ENCODE assay signal across 1 cellular context in the genomic region with DNA sequence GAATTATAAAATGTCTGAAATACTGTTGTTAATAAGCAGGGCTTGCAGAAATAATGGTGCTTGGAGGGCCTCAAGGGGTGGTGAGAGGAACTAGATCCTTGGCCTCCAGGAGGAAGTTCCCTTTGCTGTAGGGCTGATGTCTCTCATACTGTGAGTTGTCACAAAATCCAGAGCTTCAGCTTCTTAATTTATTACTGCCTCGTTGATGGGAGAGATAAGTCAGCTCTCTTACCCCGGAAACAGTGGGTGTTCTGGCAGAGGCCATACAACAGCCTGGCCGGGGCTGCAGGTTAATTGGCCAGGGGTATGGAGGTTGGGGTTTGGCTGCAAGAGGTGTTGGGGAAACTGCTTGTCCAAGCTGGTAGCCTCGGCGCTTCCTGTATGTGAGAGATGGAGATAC.
TF ChIP-seq lines count a peak whose summit lies in the region.

No MANE protein-coding gene starts in this region.

TF ChIP-seq in GM12878, 131 proteins besides CTCF, POLR2A, EP300 and RAD21:
- TF ChIP-seq ZZZ3 (IDR thresholded peaks at IDR 0.05; ENCODE audit: control insufficient read depth, insufficient read length, low read depth) = no peak
- TF ChIP-seq, protein P1, sequence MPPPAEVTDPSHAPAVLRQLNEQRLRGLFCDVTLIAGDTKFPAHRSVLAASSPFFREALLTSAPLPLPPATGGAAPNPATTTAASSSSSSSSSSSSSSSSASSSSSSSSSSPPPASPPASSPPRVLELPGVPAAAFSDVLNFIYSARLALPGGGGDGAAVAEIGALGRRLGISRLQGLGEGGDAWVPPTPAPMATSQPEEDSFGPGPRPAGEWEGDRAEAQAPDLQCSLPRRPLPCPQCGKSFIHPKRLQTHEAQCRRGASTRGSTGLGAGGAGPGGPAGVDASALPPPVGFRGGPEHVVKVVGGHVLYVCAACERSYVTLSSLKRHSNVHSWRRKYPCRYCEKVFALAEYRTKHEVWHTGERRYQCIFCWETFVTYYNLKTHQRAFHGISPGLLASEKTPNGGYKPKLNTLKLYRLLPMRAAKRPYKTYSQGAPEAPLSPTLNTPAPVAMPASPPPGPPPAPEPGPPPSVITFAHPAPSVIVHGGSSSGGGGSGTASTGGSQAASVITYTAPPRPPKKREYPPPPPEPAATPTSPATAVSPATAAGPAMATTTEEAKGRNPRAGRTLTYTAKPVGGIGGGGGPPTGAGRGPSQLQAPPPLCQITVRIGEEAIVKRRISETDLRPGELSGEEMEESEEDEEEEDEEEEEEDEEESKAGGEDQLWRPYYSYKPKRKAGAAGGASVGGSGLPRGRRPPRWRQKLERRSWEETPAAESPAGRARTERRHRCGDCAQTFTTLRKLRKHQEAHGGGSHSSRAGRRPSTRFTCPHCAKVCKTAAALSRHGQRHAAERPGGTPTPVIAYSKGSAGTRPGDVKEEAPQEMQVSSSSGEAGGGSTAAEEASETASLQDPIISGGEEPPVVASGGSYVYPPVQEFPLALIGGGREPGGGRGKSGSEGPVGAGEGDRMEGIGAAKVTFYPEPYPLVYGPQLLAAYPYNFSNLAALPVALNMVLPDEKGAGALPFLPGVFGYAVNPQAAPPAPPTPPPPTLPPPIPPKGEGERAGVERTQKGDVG (CRISPR knock-in tag; IDR thresholded peaks at IDR 0.05) = no peak
- TF ChIP-seq RBBP5 (conservative IDR thresholded peaks at IDR 0.05) = no peak
- no peak for TF ChIP-seq JUNB (IDR thresholded peaks at IDR 0.05)
- TF ChIP-seq, protein P2, sequence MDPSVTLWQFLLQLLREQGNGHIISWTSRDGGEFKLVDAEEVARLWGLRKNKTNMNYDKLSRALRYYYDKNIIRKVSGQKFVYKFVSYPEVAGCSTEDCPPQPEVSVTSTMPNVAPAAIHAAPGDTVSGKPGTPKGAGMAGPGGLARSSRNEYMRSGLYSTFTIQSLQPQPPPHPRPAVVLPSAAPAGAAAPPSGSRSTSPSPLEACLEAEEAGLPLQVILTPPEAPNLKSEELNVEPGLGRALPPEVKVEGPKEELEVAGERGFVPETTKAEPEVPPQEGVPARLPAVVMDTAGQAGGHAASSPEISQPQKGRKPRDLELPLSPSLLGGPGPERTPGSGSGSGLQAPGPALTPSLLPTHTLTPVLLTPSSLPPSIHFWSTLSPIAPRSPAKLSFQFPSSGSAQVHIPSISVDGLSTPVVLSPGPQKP (IDR thresholded peaks at IDR 0.05; ENCODE audit: low read depth, low read length) = no peak
- TF ChIP-seq SREBF2 (IDR thresholded peaks at IDR 0.05; ENCODE audit: low read length) = no peak
- no peak for TF ChIP-seq RELA (IDR thresholded peaks at IDR 0.05; ENCODE audit: borderline replicate concordance, partially characterized antibody)
- TF ChIP-seq ZNF384 (IDR thresholded peaks at IDR 0.05; ENCODE audit: borderline replicate concordance, low read depth, low read length) = no peak
- TF ChIP-seq, protein P3, sequence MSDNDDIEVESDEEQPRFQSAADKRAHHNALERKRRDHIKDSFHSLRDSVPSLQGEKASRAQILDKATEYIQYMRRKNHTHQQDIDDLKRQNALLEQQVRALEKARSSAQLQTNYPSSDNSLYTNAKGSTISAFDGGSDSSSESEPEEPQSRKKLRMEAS (IDR thresholded peaks at IDR 0.05; ENCODE audit: low read depth, low read length) = no peak
- no peak for TF ChIP-seq MTA3 (IDR thresholded peaks at IDR 0.05; ENCODE audit: borderline replicate concordance, low read length)
- no peak for TF ChIP-seq TCF7 (IDR thresholded peaks at IDR 0.05; ENCODE audit: borderline replicate concordance)
- TF ChIP-seq TARDBP (IDR thresholded peaks at IDR 0.05; ENCODE audit: borderline replicate concordance) = no peak
- no peak for TF ChIP-seq HDGF (IDR thresholded peaks at IDR 0.05)
